In the genomic region with DNA sequence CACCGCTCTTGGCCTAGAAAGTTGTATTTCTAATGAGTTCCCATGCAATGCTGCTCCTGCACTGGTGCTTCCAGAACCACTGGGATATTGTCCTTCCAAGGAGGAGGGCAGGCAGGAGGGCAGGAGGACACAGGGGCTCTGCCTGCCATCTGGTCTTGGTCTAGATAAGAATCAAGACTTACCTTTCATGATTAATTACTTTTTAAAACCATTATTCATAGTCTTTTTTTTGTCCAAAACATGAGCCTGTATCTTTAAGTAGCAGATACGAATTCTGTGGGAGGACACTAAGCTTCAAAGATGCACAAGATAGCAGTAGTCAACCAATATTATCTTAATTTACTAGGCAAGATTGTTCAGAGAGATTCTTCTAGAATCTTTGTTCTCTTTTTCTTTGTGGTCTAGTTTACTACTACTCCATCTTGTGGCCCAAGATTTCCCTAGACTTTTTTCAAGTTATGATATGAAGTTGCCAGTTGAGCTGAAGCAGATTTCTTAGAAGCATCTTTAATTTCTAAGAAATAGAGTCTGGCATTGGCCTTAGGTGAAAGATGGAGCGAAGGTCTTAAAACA, we compare ENCODE assay signal across 1 cellular context.
A peak's percentile ranks its signal among the peaks of the same experiment; 100 is the strongest.
TF ChIP-seq lines count a peak whose summit lies in the region.

No MANE protein-coding gene starts in this region.

TF ChIP-seq in IMR-90, 13 proteins besides CTCF, POLR2A, EP300 and RAD21 (continued from another document):
- TF ChIP-seq CHD1 (IDR thresholded peaks at IDR 0.05; ENCODE audit: low read depth, low read length) (no peak), MAZ (IDR thresholded peaks at IDR 0.05; ENCODE audit: borderline replicate concordance, low read depth, low read length) (no peak), FOS (IDR thresholded peaks at IDR 0.05; ENCODE audit: low read depth, low read length) (no peak), SMC3 (IDR thresholded peaks at IDR 0.05; ENCODE audit: low read depth, low read length) (peak; percentile 15; the same call in 1 of the 2 replicates)
- TF ChIP-seq, protein P1, sequence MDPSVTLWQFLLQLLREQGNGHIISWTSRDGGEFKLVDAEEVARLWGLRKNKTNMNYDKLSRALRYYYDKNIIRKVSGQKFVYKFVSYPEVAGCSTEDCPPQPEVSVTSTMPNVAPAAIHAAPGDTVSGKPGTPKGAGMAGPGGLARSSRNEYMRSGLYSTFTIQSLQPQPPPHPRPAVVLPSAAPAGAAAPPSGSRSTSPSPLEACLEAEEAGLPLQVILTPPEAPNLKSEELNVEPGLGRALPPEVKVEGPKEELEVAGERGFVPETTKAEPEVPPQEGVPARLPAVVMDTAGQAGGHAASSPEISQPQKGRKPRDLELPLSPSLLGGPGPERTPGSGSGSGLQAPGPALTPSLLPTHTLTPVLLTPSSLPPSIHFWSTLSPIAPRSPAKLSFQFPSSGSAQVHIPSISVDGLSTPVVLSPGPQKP (IDR thresholded peaks at IDR 0.05; ENCODE audit: borderline replicate concordance, low read depth, low read length) = no peak
